ENCODE assay signal across 8 cellular contexts in the genomic region with DNA sequence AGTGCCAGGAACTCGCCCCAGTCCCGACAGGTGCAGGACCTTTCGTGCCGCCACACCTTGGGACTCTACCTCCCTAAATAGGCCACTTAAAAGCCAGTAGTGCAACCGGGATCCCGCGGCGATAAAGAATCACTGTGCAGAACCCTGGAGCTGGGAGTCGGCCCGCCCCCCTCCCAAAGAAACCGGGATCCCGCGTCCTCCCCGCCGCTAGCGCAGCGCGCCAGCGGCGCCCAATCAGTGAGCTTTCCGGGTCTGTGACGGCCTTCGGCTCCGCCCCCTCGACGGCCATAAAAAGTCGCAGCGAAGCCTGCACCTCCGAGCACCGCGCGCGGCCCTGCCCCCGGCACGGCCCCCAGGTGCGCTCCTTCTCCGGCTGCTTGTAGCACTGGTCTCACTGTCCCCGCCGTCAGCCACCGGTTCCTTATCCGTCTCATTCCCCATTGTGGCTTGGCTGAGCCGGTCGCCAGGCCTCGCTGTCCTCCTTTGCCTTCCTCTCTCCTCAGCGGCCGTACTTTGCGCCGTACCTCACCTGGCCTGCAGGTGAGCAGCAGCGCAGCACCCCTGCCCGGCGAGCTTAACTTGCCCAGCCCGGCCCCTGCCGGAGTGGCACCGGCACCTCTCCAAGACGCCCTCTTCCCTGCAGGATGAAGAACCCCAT.
DNase-seq lines count a peak whose midpoint lies in the region; ATAC-seq lines count a peak whose summit lies in the region.

LRAT (plus strand) TSS at position 318 of the 658 bp plus-strand sequence; CDS start at position 645, 327 bp downstream.

- H3K27me3 ChIP-seq in rectal smooth muscle tissue (ENCODE audit: control insufficient read depth, insufficient read depth, low read length), result no peaks in the 10 kb centered on the region

- no peak within 1 kb of the TSS for H3K9ac ChIP-seq in rectal smooth muscle tissue (ENCODE audit: low read length)

- no peaks in the 10 kb centered on the region for H3K36me3 ChIP-seq in rectal smooth muscle tissue (ENCODE audit: control insufficient read depth, insufficient read depth, low read length)

- peak within 1 kb of the TSS; percentile 69 for H3K4me3 ChIP-seq in rectal smooth muscle tissue (ENCODE audit: low read length)

- ATAC-seq in GM21381 (IDR thresholded peaks at IDR 0.05; ENCODE audit: unreplicated experiment) (peak; percentile 49), HG02840 (IDR thresholded peaks at IDR 0.05; ENCODE audit: low FRiP score, unreplicated experiment) (no peak), HG03439 (IDR thresholded peaks at IDR 0.05; ENCODE audit: unreplicated experiment) (no peak)

- H3K4me1 ChIP-seq in rectal smooth muscle tissue (ENCODE audit: control insufficient read depth, insufficient read depth, low read length), result peaks cover 2% of the 10 kb centered on the region

- no peak within 1 kb of the TSS for H3K27ac ChIP-seq in rectal smooth muscle tissue (ENCODE audit: low read depth, low read length)

- DNase-seq in AG20443 (ENCODE audit: low spot score) (peak; percentile 66), NCI-H526 treated with DMSO at 0.1 percent for 48 hours (lab: John Stamatoyannopoulos, UW) (peak; percentile 85), anterior cingulate cortex (lab: John Stamatoyannopoulos, UW) (peak in 37 of 58 donors; percentile 2 to 61 (median 21)), hepatic stellate cell (ENCODE audit: low spot score) (peak; percentile 23)

Comparison
In these comparisons a context has a peak if more than half of its experiments do, and no peak if none do; other contexts are left out.
1. DNase-seq: peak in every context shown above with its lines; median percentile 85 in NCI-H526 treated with DMSO at 0.1 percent for 48 hours; 66 in AG20443; 23 in hepatic stellate cell; 21 in anterior cingulate cortex.